ENCODE assay signal across 27 cellular contexts in the genomic region with DNA sequence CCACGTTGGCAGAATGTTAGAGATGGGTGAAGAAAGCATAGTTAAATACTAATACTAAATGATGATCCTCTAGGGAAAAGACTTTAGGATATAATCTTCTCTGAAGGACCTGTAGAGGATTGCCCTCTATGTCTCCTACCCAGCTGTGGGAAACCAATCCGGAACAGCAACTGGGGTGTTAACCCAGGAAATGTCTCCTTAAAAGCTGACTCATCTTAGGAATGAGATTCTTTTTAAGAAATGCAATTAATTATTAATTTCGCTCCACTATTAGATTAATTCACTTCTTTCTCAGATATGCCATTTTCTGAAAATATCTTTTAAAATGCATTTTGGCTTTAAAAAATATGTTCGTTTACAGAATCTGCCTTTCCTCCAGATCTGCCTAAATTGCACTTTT. TPM values are rescaled to one million over a fixed set of nuclear protein-coding genes. Genes with fewer than 3 reads are reported as not detected.
"Had no signal": no experiment of that assay in that cellular context is flagged by ENCODE, and none has a peak within 500 bp of the region (broad histone marks: within the 10 kb centered on the region; RNA-seq: fewer than 3 reads in every experiment).

No MANE protein-coding gene starts in this region.

- H3K27me3 ChIP-seq: cardiac muscle cell, colonic mucosa, gastrocnemius medialis, right atrium auricular region, spleen, tibial nerve had no signal

- H3K79me2 ChIP-seq: parathyroid adenoma had no signal

- DNase-seq: activated CD4-positive, alpha-beta memory T cell treated with anti-CD3 and anti-CD28 coated beads for 36 hours; activated CD4-positive, alpha-beta T cell treated with anti-CD3 and anti-CD28 coated beads, Interleukin-2, amount 10 ng/mL, durations not matched to agents 24 days and 14 days; activated CD4-positive, CD25-positive, alpha-beta regulatory T cell treated with anti-CD3 and anti-CD28 coated beads, Interleukin-2, amount 50 U/mL, for 72 hours; activated CD8-positive, alpha-beta memory T cell treated with anti-CD3 and anti-CD28 coated beads, Interleukin-2, amount 50 U/mL, for 4 hours; activated effector memory CD4-positive, alpha-beta T cell treated with anti-CD3 and anti-CD28 coated beads, Interleukin-2, amount 50 U/mL, for 16 hours; activated naive CD4-positive, alpha-beta T cell treated with anti-CD3 and anti-CD28 coated beads for 36 hours; activated naive CD8-positive, alpha-beta T cell treated with anti-CD3 and anti-CD28 coated beads for 36 hours; activated T-cell treated with anti-CD3 and anti-CD28 coated beads, Interleukin-2, amount 50 U/mL, for 1 hour; adrenal gland; aorta; cerebellar nuclear complex; colonic mucosa; effector memory CD4-positive, alpha-beta T cell; erythroblast; gastrocnemius medialis; hippocampal formation; midbrain; naive thymus-derived CD4-positive, alpha-beta T cell; psoas muscle; spleen; stimulated activated naive CD4-positive, alpha-beta T cell treated with Interleukin-2 at 50 U/mL for 16 hours; T-helper 9 cell had no signal

- H3K9me3 ChIP-seq: adrenal gland, colonic mucosa, gastrocnemius medialis, psoas muscle, right atrium auricular region, spleen, tibial nerve had no signal

- H3K4me1 ChIP-seq: adrenal gland, colonic mucosa, gastrocnemius medialis, parathyroid adenoma, psoas muscle, right atrium auricular region, tibial nerve had no signal

- H3K36me3 ChIP-seq: adrenal gland, cardiac muscle cell, colonic mucosa, gastrocnemius medialis, right atrium auricular region, spleen, tibial nerve had no signal

- H2AFZ ChIP-seq: parathyroid adenoma had no signal

- H3K9ac ChIP-seq: parathyroid adenoma had no signal

- ATAC-seq: gastrocnemius medialis; naive thymus-derived CD4-positive, alpha-beta T cell; psoas muscle had no signal

- H3K4me3 ChIP-seq: adrenal gland, cardiac muscle cell, colonic mucosa, gastrocnemius medialis, psoas muscle, right atrium auricular region, spleen, tibial nerve had no signal

- FAIRE-seq: keratinocyte had no signal

- H3K27ac ChIP-seq: adrenal gland, cardiac muscle cell, colonic mucosa, gastrocnemius medialis, parathyroid adenoma, psoas muscle, right atrium auricular region, spleen, tibial nerve had no signal

RNA-seq across cellular contexts. Expression of a gene that starts 7.4 kb away (rescaled TPM):
- polyA plus RNA-seq: cardiac muscle cell; naive thymus-derived CD4-positive, alpha-beta T cell had no signal

RNA-seq across cellular contexts. Expression of a gene that starts 42.8 kb away (rescaled TPM):
- polyA plus RNA-seq: cardiac muscle cell; naive thymus-derived CD4-positive, alpha-beta T cell had no signal
